In genomic region chr1:154765970-154766369, GRCh38 we compare ENCODE assay signal across 8 cellular contexts.
A peak's percentile ranks its signal among the peaks of the same experiment; 100 is the strongest.
DNase-seq lines count a peak whose midpoint lies in the region; ATAC-seq, FAIRE-seq and TF ChIP-seq lines count a peak whose summit lies in the region.

No MANE protein-coding gene starts in this region.

- no peak for TF ChIP-seq POLR2A in A549 (IDR thresholded peaks at IDR 0.05; ENCODE audit: low read length)
- TF ChIP-seq POLR2A in suprapubic skin (IDR thresholded peaks at IDR 0.05): no peak

- ATAC-seq in A549 (peak; percentile 95 to 98), HG03039 (IDR thresholded peaks at IDR 0.05; ENCODE audit: unreplicated experiment) (no peak), GM18517 (IDR thresholded peaks at IDR 0.05; ENCODE audit: unreplicated experiment) (no peak), HG02973 (IDR thresholded peaks at IDR 0.05; ENCODE audit: unreplicated experiment) (no peak)

- H3K36me3 ChIP-seq in suprapubic skin: no peaks in the 10 kb centered on the region

- no peaks in the 10 kb centered on the region for H3K9me3 ChIP-seq in A549
- no peaks in the 10 kb centered on the region for H3K9me3 ChIP-seq in suprapubic skin

- H3K27me3 ChIP-seq in suprapubic skin: peaks cover 20% of the 10 kb centered on the region

- H3K4me1 ChIP-seq in A549 (no peaks in the 10 kb centered on the region), suprapubic skin (peaks cover 5% of the 10 kb centered on the region)

- TF ChIP-seq RAD21 in A549 (conservative IDR thresholded peaks at IDR 0.05 in 1 of 2, IDR thresholded peaks at IDR 0.05 in 1 of 2): peak in 1 of 2 experiments; percentile 51; a peak in 2 of 5 replicates

- FAIRE-seq in A549 (lab: Jason Lieb, UNC): no peak

- CTCF ChIA-PET in A549 (lab: Yijun Ruan, JAX): interaction anchor here (0.6 to 1.8 kb wide), 9 partner anchors 14 to 397 kb away, joined by 3 to 9 read pairs (median 3); no protein-coding TSS in a partner anchor

- TF ChIP-seq CTCF in A549 (IDR thresholded peaks at IDR 0.05) (peak; percentile 45), GM10266 (IDR thresholded peaks at IDR 0.05; ENCODE audit: control insufficient read depth, insufficient read depth, low read depth, missing control alignments) (peak; percentile 33), epithelial cell of esophagus (IDR thresholded peaks at IDR 0.05; ENCODE audit: insufficient read depth, low read depth, low read length, missing control alignments) (peak; percentile 67), suprapubic skin (IDR thresholded peaks at IDR 0.05) (peak in 1 of 2 donors; percentile 22)

- POLR2A ChIA-PET in A549 (lab: Yijun Ruan, JAX): no interaction called here

- H3K4me2 ChIP-seq in A549: no peak overlapping the region

- WGBS in A549 (ENCODE audit: missing lambda C conversion rate): 5% methylated on average over 3 of the region's 3 CpGs
- 72% methylated on average over 3 of the region's 3 CpGs for WGBS in suprapubic skin

- peak; percentile 63 to 76 for DNase-seq in A549 (ENCODE audit: low read depth in 1 of 2, low spot score in 1 of 2)
- DNase-seq in GM10266 (ENCODE audit: extremely low spot score): peak; percentile 38
- DNase-seq in NOMO-1 treated with dmso at 0.1 percent for 144 hours (lab: John Stamatoyannopoulos, UW; ENCODE audit: unreplicated experiment): peak; percentile 22
- peak; percentile 61 for DNase-seq in epithelial cell of esophagus (ENCODE audit: low read depth)
- peak; percentile 48 to 50 for DNase-seq in suprapubic skin (ENCODE audit: low spot score in 2 of 2)

- H3K4me3 ChIP-seq in A549: no peak overlapping the region
- H3K4me3 ChIP-seq in epithelial cell of esophagus (ENCODE audit: low read length): no peak overlapping the region
- H3K4me3 ChIP-seq in suprapubic skin: no peak overlapping the region

- TF ChIP-seq EP300 in A549 (IDR thresholded peaks at IDR 0.05) (no peak), suprapubic skin (IDR thresholded peaks at IDR 0.05) (no peak)

- H3K27ac ChIP-seq in A549: no peak overlapping the region
- H3K27ac ChIP-seq in suprapubic skin: no peak overlapping the region

TF ChIP-seq in A549, 52 proteins besides CTCF, POLR2A, EP300 and RAD21:
- TF ChIP-seq MYC (IDR thresholded peaks at IDR 0.05; ENCODE audit: borderline replicate concordance, low read length): no peak
- no peak for TF ChIP-seq JUNB (IDR thresholded peaks at IDR 0.05)
- TF ChIP-seq, protein P1, sequence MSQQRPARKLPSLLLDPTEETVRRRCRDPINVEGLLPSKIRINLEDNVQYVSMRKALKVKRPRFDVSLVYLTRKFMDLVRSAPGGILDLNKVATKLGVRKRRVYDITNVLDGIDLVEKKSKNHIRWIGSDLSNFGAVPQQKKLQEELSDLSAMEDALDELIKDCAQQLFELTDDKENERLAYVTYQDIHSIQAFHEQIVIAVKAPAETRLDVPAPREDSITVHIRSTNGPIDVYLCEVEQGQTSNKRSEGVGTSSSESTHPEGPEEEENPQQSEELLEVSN (IDR thresholded peaks at IDR 0.05; ENCODE audit: borderline replicate concordance, low read depth): no peak
- TF ChIP-seq SMC3 (IDR thresholded peaks at IDR 0.05): peak; percentile 53

Comparison
In these comparisons a context has a peak if more than half of its experiments do, and no peak if none do; other contexts are left out.
1. ATAC-seq: peak in A549 (2 of 2); none in HG03039 (single experiment), GM18517 (single experiment) and HG02973 (single experiment).
2. Peak in every context shown above with its lines, with median percentiles within 50 percentile points of each other: DNase-seq.